In genomic region chr12:9761407-9761736, GRCh38 we compare ENCODE assay signal across 1 cellular context.
TF ChIP-seq lines count a peak whose summit lies in the region.

No MANE protein-coding gene starts in this region.

TF ChIP-seq in GM12878, 131 proteins besides CTCF, POLR2A, EP300 and RAD21 (continues in another document):
- TF ChIP-seq KDM1A (IDR thresholded peaks at IDR 0.05; ENCODE audit: borderline replicate concordance): no peak
- peak; percentile 7; the same call in 1 of the 2 replicates for TF ChIP-seq CREB1 (IDR thresholded peaks at IDR 0.05; ENCODE audit: low read depth)
- TF ChIP-seq PRDM15 (CRISPR knock-in tag; IDR thresholded peaks at IDR 0.05): no peak
- TF ChIP-seq MTA2 (IDR thresholded peaks at IDR 0.05; ENCODE audit: low read depth): no peak
- TF ChIP-seq NFYA (IDR thresholded peaks at IDR 0.05; ENCODE audit: borderline replicate concordance, low read depth, low read length): no peak
- TF ChIP-seq BRCA1 (IDR thresholded peaks at IDR 0.05; ENCODE audit: low read depth, low read length): no peak
- no peak for TF ChIP-seq CUX1 (IDR thresholded peaks at IDR 0.05; ENCODE audit: insufficient replicate concordance, low read depth, low read length)
- TF ChIP-seq IRF5 (IDR thresholded peaks at IDR 0.05; ENCODE audit: borderline replicate concordance): no peak
- TF ChIP-seq REST (IDR thresholded peaks at IDR 0.05; ENCODE audit: low read depth, low read length): no peak
- no peak for TF ChIP-seq MXI1 (IDR thresholded peaks at IDR 0.05; ENCODE audit: low read depth, low read length)
- peak; percentile 4; the same call in 1 of the 2 replicates for TF ChIP-seq JUNB (IDR thresholded peaks at IDR 0.05)
- TF ChIP-seq HDAC6 (IDR thresholded peaks at IDR 0.05; ENCODE audit: unreplicated experiment): no peak
- no peak for TF ChIP-seq SMAD5 (IDR thresholded peaks at IDR 0.05; ENCODE audit: low read depth)
- no peak for TF ChIP-seq CEBPB (IDR thresholded peaks at IDR 0.05; ENCODE audit: borderline replicate concordance in 1 of 2, low read depth in 2 of 2, low read length in 2 of 2)
- TF ChIP-seq STAT1 (conservative IDR thresholded peaks at IDR 0.05): no peak
- no peak for TF ChIP-seq TCF7 (IDR thresholded peaks at IDR 0.05; ENCODE audit: borderline replicate concordance)
- TF ChIP-seq ELK1 (IDR thresholded peaks at IDR 0.05; ENCODE audit: low read depth, low read length): no peak
- TF ChIP-seq KAT2A (conservative IDR thresholded peaks at IDR 0.05; ENCODE audit: control insufficient read depth, low read depth, low read length): no peak
- no peak for TF ChIP-seq YBX1 (IDR thresholded peaks at IDR 0.05)
- no peak for TF ChIP-seq SREBF1 (IDR thresholded peaks at IDR 0.05; ENCODE audit: low read length)
- no peak for TF ChIP-seq BHLHE40 (IDR thresholded peaks at IDR 0.05; ENCODE audit: borderline replicate concordance in 1 of 2, low read depth in 2 of 2, low read length in 1 of 2)
- no peak for TF ChIP-seq ZNF207 (IDR thresholded peaks at IDR 0.05; ENCODE audit: borderline replicate concordance)
- TF ChIP-seq DPF2 (IDR thresholded peaks at IDR 0.05): no peak; the same call in 1 of the 2 replicates
- TF ChIP-seq NFIC (IDR thresholded peaks at IDR 0.05; ENCODE audit: low read depth, low read length): no peak
- no peak for TF ChIP-seq BCLAF1 (IDR thresholded peaks at IDR 0.05)
- no peak for TF ChIP-seq SIN3A (IDR thresholded peaks at IDR 0.05; ENCODE audit: low read depth, low read length)
- no peak for TF ChIP-seq BCL11A (IDR thresholded peaks at IDR 0.05; ENCODE audit: low read depth, low read length)
- TF ChIP-seq NRF1 (conservative IDR thresholded peaks at IDR 0.05; ENCODE audit: low read depth, low read length): no peak
- TF ChIP-seq KLF5 (IDR thresholded peaks at IDR 0.05; ENCODE audit: partially characterized antibody): no peak
- TF ChIP-seq, protein P1, sequence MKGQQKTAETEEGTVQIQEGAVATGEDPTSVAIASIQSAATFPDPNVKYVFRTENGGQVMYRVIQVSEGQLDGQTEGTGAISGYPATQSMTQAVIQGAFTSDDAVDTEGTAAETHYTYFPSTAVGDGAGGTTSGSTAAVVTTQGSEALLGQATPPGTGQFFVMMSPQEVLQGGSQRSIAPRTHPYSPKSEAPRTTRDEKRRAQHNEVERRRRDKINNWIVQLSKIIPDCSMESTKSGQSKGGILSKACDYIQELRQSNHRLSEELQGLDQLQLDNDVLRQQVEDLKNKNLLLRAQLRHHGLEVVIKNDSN (IDR thresholded peaks at IDR 0.05; ENCODE audit: borderline replicate concordance, extremely low read length, insufficient read depth, low read depth, low read length): no peak
- TF ChIP-seq CBX5 (IDR thresholded peaks at IDR 0.05; ENCODE audit: low read depth): no peak
- no peak for TF ChIP-seq CHD1 (IDR thresholded peaks at IDR 0.05; ENCODE audit: low read depth, low read length)
- peak; percentile 3; the same call in 1 of the 2 replicates for TF ChIP-seq ZNF217 (IDR thresholded peaks at IDR 0.05)
- peak in 1 of 2 experiments; percentile 38; a peak in 1 of 4 replicates for TF ChIP-seq ETV6 (conservative IDR thresholded peaks at IDR 0.05 in 1 of 2, IDR thresholded peaks at IDR 0.05 in 1 of 2; ENCODE audit: borderline replicate concordance in 1 of 2, low read depth in 1 of 2)
- TF ChIP-seq, protein P2, sequence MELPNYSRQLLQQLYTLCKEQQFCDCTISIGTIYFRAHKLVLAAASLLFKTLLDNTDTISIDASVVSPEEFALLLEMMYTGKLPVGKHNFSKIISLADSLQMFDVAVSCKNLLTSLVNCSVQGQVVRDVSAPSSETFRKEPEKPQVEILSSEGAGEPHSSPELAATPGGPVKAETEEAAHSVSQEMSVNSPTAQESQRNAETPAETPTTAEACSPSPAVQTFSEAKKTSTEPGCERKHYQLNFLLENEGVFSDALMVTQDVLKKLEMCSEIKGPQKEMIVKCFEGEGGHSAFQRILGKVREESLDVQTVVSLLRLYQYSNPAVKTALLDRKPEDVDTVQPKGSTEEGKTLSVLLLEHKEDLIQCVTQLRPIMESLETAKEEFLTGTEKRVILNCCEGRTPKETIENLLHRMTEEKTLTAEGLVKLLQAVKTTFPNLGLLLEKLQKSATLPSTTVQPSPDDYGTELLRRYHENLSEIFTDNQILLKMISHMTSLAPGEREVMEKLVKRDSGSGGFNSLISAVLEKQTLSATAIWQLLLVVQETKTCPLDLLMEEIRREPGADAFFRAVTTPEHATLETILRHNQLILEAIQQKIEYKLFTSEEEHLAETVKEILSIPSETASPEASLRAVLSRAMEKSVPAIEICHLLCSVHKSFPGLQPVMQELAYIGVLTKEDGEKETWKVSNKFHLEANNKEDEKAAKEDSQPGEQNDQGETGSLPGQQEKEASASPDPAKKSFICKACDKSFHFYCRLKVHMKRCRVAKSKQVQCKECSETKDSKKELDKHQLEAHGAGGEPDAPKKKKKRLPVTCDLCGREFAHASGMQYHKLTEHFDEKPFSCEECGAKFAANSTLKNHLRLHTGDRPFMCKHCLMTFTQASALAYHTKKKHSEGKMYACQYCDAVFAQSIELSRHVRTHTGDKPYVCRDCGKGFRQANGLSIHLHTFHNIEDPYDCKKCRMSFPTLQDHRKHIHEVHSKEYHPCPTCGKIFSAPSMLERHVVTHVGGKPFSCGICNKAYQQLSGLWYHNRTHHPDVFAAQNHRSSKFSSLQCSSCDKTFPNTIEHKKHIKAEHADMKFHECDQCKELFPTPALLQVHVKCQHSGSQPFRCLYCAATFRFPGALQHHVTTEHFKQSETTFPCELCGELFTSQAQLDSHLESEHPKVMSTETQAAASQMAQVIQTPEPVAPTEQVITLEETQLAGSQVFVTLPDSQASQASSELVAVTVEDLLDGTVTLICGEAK (IDR thresholded peaks at IDR 0.05; ENCODE audit: borderline replicate concordance): peak; percentile 8; the same call in 1 of the 2 replicates
- TF ChIP-seq TARDBP (IDR thresholded peaks at IDR 0.05; ENCODE audit: borderline replicate concordance): no peak
